17 cellular contexts compared by ENCODE assay signal in the genomic region with DNA sequence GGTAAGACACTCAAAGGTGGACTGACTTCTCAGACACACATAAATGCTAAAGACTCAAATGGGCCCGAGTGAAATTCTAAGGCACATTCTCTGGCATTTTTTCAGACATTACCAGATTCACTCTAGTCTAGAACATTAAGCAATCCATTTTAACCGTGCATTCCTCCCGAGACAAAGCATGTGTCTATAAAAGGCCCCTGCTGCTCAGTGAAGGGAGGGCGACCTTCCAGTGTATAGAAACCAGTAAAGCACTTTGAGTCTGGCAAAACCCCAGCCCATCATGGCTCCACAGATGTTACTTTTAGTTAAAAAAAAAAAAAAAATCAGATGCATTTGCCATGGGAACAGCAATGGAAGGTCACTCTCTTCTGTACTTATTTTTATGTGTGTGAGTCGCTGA.
DNase-seq lines count a peak whose midpoint lies in the region; ATAC-seq, FAIRE-seq and TF ChIP-seq lines count a peak whose summit lies in the region.
"Had no signal": no experiment of that assay in that cellular context is flagged by ENCODE, and none has a peak within 500 bp of the region (broad histone marks: within the 10 kb centered on the region; RNA-seq: fewer than 3 reads in every experiment).

No MANE protein-coding gene starts in this region.

- peaks cover 11% of the 10 kb centered on the region for H3K27me3 Mint-ChIP-seq in neural progenitor cell (ENCODE audit: insufficient read depth, low read depth)
- H3K27me3 Mint-ChIP-seq in Caco-2 (ENCODE audit: insufficient read depth, unreplicated experiment) = no peaks in the 10 kb centered on the region
- H3K27me3 Mint-ChIP-seq: progenitor cell of endocrine pancreas had no signal

- H3K9ac ChIP-seq in fibroblast of lung (ENCODE audit: insufficient read depth, low read length) (no peak overlapping the region), neural progenitor cell (no peak overlapping the region)

- H3K4me1 Mint-ChIP-seq in neural progenitor cell (peaks cover 25% of the 10 kb centered on the region), Caco-2 (ENCODE audit: low read depth, unreplicated experiment) (no peaks in the 10 kb centered on the region)
- H3K4me1 Mint-ChIP-seq: activated B cell treated with CpG ODN at 0.5 μM for 24 hours had no signal

- H3K27ac ChIP-seq in fibroblast of lung (ENCODE audit: insufficient read depth, low read length) = no peak overlapping the region
- H3K27ac ChIP-seq in neural progenitor cell = no peak overlapping the region
- no peak overlapping the region for H3K27ac ChIP-seq in pancreas
- H3K27ac ChIP-seq: epithelial cell of prostate had no signal

- H3K27me3 ChIP-seq in fibroblast of lung (ENCODE audit: control insufficient read depth, insufficient read depth, low read length) (no peaks in the 10 kb centered on the region), neural progenitor cell (no peaks in the 10 kb centered on the region), pancreas (peaks cover 0 to 6% (median 0%) of the 10 kb centered on the region in 4 donors), Caco-2 (replicated peaks; ENCODE audit: control insufficient read depth, insufficient read depth, low read length) (no peaks in the 10 kb centered on the region)

- H3K4me2 ChIP-seq in fibroblast of lung (ENCODE audit: extremely low read depth, insufficient read depth, low read length) = no peak overlapping the region
- no peak overlapping the region for H3K4me2 ChIP-seq in neural progenitor cell

- TF ChIP-seq CTCF in AG09309 (IDR thresholded peaks at IDR 0.05; ENCODE audit: control insufficient read depth, insufficient read depth, low read depth, low read length, missing control alignments) (no peak), fibroblast of lung (conservative IDR thresholded peaks at IDR 0.05 in 1 of 2, IDR thresholded peaks at IDR 0.05 in 1 of 2; ENCODE audit: low read depth in 1 of 2, low read length in 2 of 2) (no peak), neural progenitor cell (IDR thresholded peaks at IDR 0.05) (no peak), pancreas (IDR thresholded peaks at IDR 0.05) (no peak), Caco-2 (IDR thresholded peaks at IDR 0.05; ENCODE audit: insufficient read depth in 1 of 2, low read depth in 1 of 2, low read length in 1 of 2, severe bottlenecking in 1 of 2, unreplicated experiment in 1 of 2) (no peak)

- H3K27ac Mint-ChIP-seq in neural progenitor cell (peak overlapping the region; percentile 82), Caco-2 (ENCODE audit: unreplicated experiment) (no peak overlapping the region)
- H3K27ac Mint-ChIP-seq: activated B cell treated with CpG ODN at 0.5 μM for 24 hours; activated T-helper 2 cell treated with anti-CD3 and anti-CD28 coated beads, Interferon-gamma antibody, Interleukin-2, Interleukin-4, amounts not matched to agents 10 μg/mL and 5 μg/mL and 100 μg/mL, durations not matched to agents 14 hours and 24 hours and 36 hours; progenitor cell of endocrine pancreas; stimulated activated naive CD8-positive, alpha-beta T cell treated with anti-CD3 and anti-CD28 coated beads, Interleukin-15, amount 100 ng/mL, for 72 hours had no signal

- WGBS in pancreas, 2 donors = 52 to 58% methylated on average over 5 of the region's 5 CpGs

- H3K79me2 ChIP-seq in fibroblast of lung (ENCODE audit: control insufficient read depth, insufficient read depth, low read length) (no peaks in the 10 kb centered on the region), neural progenitor cell (ENCODE audit: low read depth) (no peaks in the 10 kb centered on the region)

- H3K36me3 Mint-ChIP-seq in neural progenitor cell (no peaks in the 10 kb centered on the region), Caco-2 (ENCODE audit: insufficient read depth, unreplicated experiment) (no peaks in the 10 kb centered on the region)

- no peak overlapping the region for H3K4me3 ChIP-seq in AG09309 (ENCODE audit: control insufficient read depth, low read depth, low read length)
- no peak overlapping the region for H3K4me3 ChIP-seq in fibroblast of lung (replicated peaks in 1 of 4; ENCODE audit: control extremely low read depth in 1 of 4, insufficient read depth in 1 of 4, low read depth in 3 of 4, low read length in 4 of 4)
- H3K4me3 ChIP-seq in neural progenitor cell = no peak overlapping the region
- H3K4me3 ChIP-seq in pancreas = no peak overlapping the region
- no peak overlapping the region for H3K4me3 ChIP-seq in Caco-2 (ENCODE audit: low read depth, low read length)

- peak; percentile 41 for DNase-seq in AG09309 (ENCODE audit: low read depth)
- DNase-seq in RPMI7951 (ENCODE audit: low read depth) = peak; percentile 53
- peak; percentile 39 to 79 for DNase-seq in fibroblast of lung (ENCODE audit: low read depth in 2 of 2)
- peak; percentile 43 for DNase-seq in neural progenitor cell (ENCODE audit: low spot score)
- DNase-seq in pancreas = no peak
- DNase-seq in AG08396 (ENCODE audit: low spot score) = no peak
- no peak for DNase-seq in Caco-2
- DNase-seq: activated B cell treated with CpG ODN at 0.5 μM for 24 hours; hippocampal formation; kidney glomerular epithelial cell; NCI-H1105; stimulated activated naive CD8-positive, alpha-beta T cell treated with anti-CD3 and anti-CD28 coated beads, Interleukin-15, amount 100 ng/mL, for 72 hours had no signal

- H4K20me1 ChIP-seq in fibroblast of lung (ENCODE audit: control insufficient read depth, extremely low read depth, insufficient read depth, low read length) (no peaks in the 10 kb centered on the region), neural progenitor cell (ENCODE audit: low read depth) (no peaks in the 10 kb centered on the region)

- H3K36me3 ChIP-seq in fibroblast of lung (ENCODE audit: control insufficient read depth, insufficient read depth, low read length) (no peaks in the 10 kb centered on the region), neural progenitor cell (no peaks in the 10 kb centered on the region), pancreas (no peaks in the 10 kb centered on the region), Caco-2 (ENCODE audit: control insufficient read depth, insufficient read depth, low read length) (no peaks in the 10 kb centered on the region)

- POLR2A ChIA-PET in Caco-2 (lab: Charles Lee) = no interaction called here

- intact Hi-C loops in pancreas (cut with DNase I) (no loop called here), Caco-2 (cut with micrococcal nuclease; ENCODE audit: unreplicated experiment) (no loop called here)

- peak overlapping the region; percentile 63 for H3K4me3 Mint-ChIP-seq in neural progenitor cell
- H3K4me3 Mint-ChIP-seq in Caco-2 (ENCODE audit: unreplicated experiment) = no peak overlapping the region
- H3K4me3 Mint-ChIP-seq: activated B cell treated with CpG ODN at 0.5 μM for 24 hours; stimulated activated naive CD8-positive, alpha-beta T cell treated with anti-CD3 and anti-CD28 coated beads, Interleukin-15, amount 100 ng/mL, for 72 hours had no signal

- no TSS peak for BruUV-seq in Caco-2 (replicated peaks; lab: Mats Ljungman, UMichigan)

- CTCF ChIA-PET in Caco-2 (lab: Charles Lee) = no interaction called here

- H2AFZ ChIP-seq in fibroblast of lung (ENCODE audit: low read length) = no peak overlapping the region
- H2AFZ ChIP-seq in neural progenitor cell (replicated peaks) = peak overlapping the region; percentile 75

- no peak for FAIRE-seq in pancreas (lab: Jason Lieb, UNC)

- H3K9me3 ChIP-seq in fibroblast of lung (ENCODE audit: control insufficient read depth, insufficient read depth, low read depth, low read length) (no peaks in the 10 kb centered on the region), neural progenitor cell (ENCODE audit: low read depth) (no peaks in the 10 kb centered on the region), pancreas (no peaks in the 10 kb centered on the region), Caco-2 (no peaks in the 10 kb centered on the region)

- peaks cover 10% of the 10 kb centered on the region for H3F3A ChIP-seq in neural progenitor cell (ENCODE audit: low read depth)

- H3K4me1 ChIP-seq in fibroblast of lung (ENCODE audit: control insufficient read depth, extremely low read depth, insufficient read depth, low read length) (no peaks in the 10 kb centered on the region), neural progenitor cell (peaks cover 11% of the 10 kb centered on the region), pancreas (no peaks in the 10 kb centered on the region), Caco-2 (no peaks in the 10 kb centered on the region)

- H3K9me3 Mint-ChIP-seq in neural progenitor cell = peaks cover 7% of the 10 kb centered on the region
- H3K9me3 Mint-ChIP-seq in Caco-2 (ENCODE audit: unreplicated experiment) = no peaks in the 10 kb centered on the region
- H3K9me3 Mint-ChIP-seq: activated B cell treated with CpG ODN at 0.5 μM for 24 hours; activated T-helper 2 cell treated with anti-CD3 and anti-CD28 coated beads, Interferon-gamma antibody, Interleukin-2, Interleukin-4, amounts not matched to agents 10 μg/mL and 5 μg/mL and 100 μg/mL, durations not matched to agents 14 hours and 24 hours and 36 hours; stimulated activated naive CD8-positive, alpha-beta T cell treated with anti-CD3 and anti-CD28 coated beads, Interleukin-15, amount 100 ng/mL, for 72 hours had no signal

- no peak for ATAC-seq in pancreas
- ATAC-seq in HG03565 (IDR thresholded peaks at IDR 0.05; ENCODE audit: unreplicated experiment) = no peak
- ATAC-seq: Right ventricle myocardium inferior; stimulated activated naive CD8-positive, alpha-beta T cell treated with anti-CD3 and anti-CD28 coated beads, Interleukin-15, amount 100 ng/mL, for 72 hours had no signal

Comparison
In these comparisons a context has a peak if more than half of its experiments do, and no peak if none do; other contexts are left out.
1. DNase-seq: peak in AG09309 (single experiment), RPMI7951 (single experiment), fibroblast of lung (2 of 2) and neural progenitor cell (single experiment); none in pancreas (0 of 6), AG08396 (single experiment) and Caco-2 (0 of 2).